Comparison of ENCODE assay signal across 16 cellular contexts in the genomic region with DNA sequence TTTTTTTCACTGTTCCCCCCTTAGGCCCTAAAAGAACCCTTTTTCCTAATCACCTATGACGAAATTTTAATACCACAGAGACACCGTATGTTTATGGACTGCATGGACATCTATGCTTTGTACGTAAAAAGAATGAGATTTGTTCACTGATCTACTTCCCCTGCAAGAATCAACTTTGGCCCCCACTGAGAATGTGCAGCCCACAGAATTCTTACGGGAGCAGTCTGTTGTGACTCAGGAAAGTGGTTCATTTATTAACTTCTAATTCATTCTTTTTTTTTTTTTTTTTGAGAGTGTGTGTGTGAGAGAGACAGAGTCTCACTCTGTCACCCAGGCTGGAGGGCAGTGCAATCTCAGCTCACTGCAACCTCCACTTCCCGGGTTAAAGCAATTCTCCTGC. TPM values are rescaled to one million over a fixed set of nuclear protein-coding genes. Genes with fewer than 3 reads are reported as not detected.
"Had no signal": no experiment of that assay in that cellular context is flagged by ENCODE, and none has a peak within 500 bp of the region (broad histone marks: within the 10 kb centered on the region; RNA-seq: fewer than 3 reads in every experiment).

No MANE protein-coding gene starts in this region.

- H3K27me3 ChIP-seq: breast epithelium, neutrophil, tibial nerve, vagina had no signal

- H3K4me3 ChIP-seq: breast epithelium, tibial nerve, vagina had no signal

- H3K27ac Mint-ChIP-seq: activated CD8-positive, alpha-beta T cell treated with anti-CD3 and anti-CD28 coated beads for 36 hours; activated naive CD4-positive, alpha-beta T cell treated with anti-CD3 and anti-CD28 coated beads, Interleukin-2, amount 10 ng/mL, durations not matched to agents 7 days and 5 days; stimulated activated naive B cell treated with anti-CD40 and anti-IgM and Interleukin-4, amounts not matched to agents 10 μg/mL and 1 μg/mL and 100 μg/mL, for 72 hours; T-helper 2 cell treated with Interferon-gamma antibody and Interleukin-4, amounts not matched to agents 5 μg/mL and 100 μg/mL, for 36 hours had no signal

- H3K4me3 Mint-ChIP-seq: activated CD8-positive, alpha-beta T cell treated with anti-CD3 and anti-CD28 coated beads for 36 hours; activated naive CD4-positive, alpha-beta T cell treated with anti-CD3 and anti-CD28 coated beads, Interleukin-2, amount 10 ng/mL, durations not matched to agents 7 days and 5 days; naive thymus-derived CD4-positive, alpha-beta T cell; stimulated activated naive B cell treated with anti-CD40 and anti-IgM and Interleukin-4, amounts not matched to agents 10 μg/mL and 1 μg/mL and 100 μg/mL, for 72 hours; T-helper 2 cell treated with Interferon-gamma antibody and Interleukin-4, amounts not matched to agents 5 μg/mL and 100 μg/mL, for 36 hours had no signal

- DNase-seq: activated CD4-positive, alpha-beta T cell treated with anti-CD3 and anti-CD28 coated beads for 1 hour; activated CD8-positive, alpha-beta memory T cell treated with anti-CD3 and anti-CD28 coated beads, Interleukin-2, amount 50 U/mL, for 48 hours; activated CD8-positive, alpha-beta T cell treated with anti-CD3 and anti-CD28 coated beads for 36 hours; activated naive CD4-positive, alpha-beta T cell treated with anti-CD3 and anti-CD28 coated beads, Interleukin-2, amount 10 ng/mL, durations not matched to agents 7 days and 5 days; amniotic stem cell; left cardiac atrium; naive thymus-derived CD4-positive, alpha-beta T cell; right cardiac atrium; stimulated activated naive B cell treated with anti-CD40 and anti-IgM and Interleukin-4, amounts not matched to agents 10 μg/mL and 1 μg/mL and 100 μg/mL, for 72 hours; SW 1271 had no signal

- H3K4me1 ChIP-seq: breast epithelium had no signal

- H3K36me3 Mint-ChIP-seq: stimulated activated naive B cell treated with anti-CD40 and anti-IgM and Interleukin-4, amounts not matched to agents 10 μg/mL and 1 μg/mL and 100 μg/mL, for 72 hours had no signal

- H3K27ac ChIP-seq: breast epithelium, tibial nerve, vagina had no signal

- H3K9me3 Mint-ChIP-seq: activated CD8-positive, alpha-beta T cell treated with anti-CD3 and anti-CD28 coated beads for 36 hours; activated naive CD4-positive, alpha-beta T cell treated with anti-CD3 and anti-CD28 coated beads, Interleukin-2, amount 10 ng/mL, durations not matched to agents 7 days and 5 days; naive thymus-derived CD4-positive, alpha-beta T cell; stimulated activated naive B cell treated with anti-CD40 and anti-IgM and Interleukin-4, amounts not matched to agents 10 μg/mL and 1 μg/mL and 100 μg/mL, for 72 hours; T-helper 2 cell treated with Interferon-gamma antibody and Interleukin-4, amounts not matched to agents 5 μg/mL and 100 μg/mL, for 36 hours had no signal

- H3K36me3 ChIP-seq: breast epithelium had no signal

- H3K27me3 Mint-ChIP-seq: activated CD8-positive, alpha-beta T cell treated with anti-CD3 and anti-CD28 coated beads for 36 hours; activated naive CD4-positive, alpha-beta T cell treated with anti-CD3 and anti-CD28 coated beads, Interleukin-2, amount 10 ng/mL, durations not matched to agents 7 days and 5 days; naive thymus-derived CD4-positive, alpha-beta T cell; stimulated activated naive B cell treated with anti-CD40 and anti-IgM and Interleukin-4, amounts not matched to agents 10 μg/mL and 1 μg/mL and 100 μg/mL, for 72 hours had no signal

- H3K9me3 ChIP-seq: breast epithelium, neutrophil, tibial nerve, vagina had no signal

RNA-seq across cellular contexts. Expression of gene GPR27, which starts 46.1 kb away (rescaled TPM):
- total RNA-seq: lung microvascular endothelial cell had no signal
